Comparison of ENCODE assay signal across 8 cellular contexts in the genomic region with DNA sequence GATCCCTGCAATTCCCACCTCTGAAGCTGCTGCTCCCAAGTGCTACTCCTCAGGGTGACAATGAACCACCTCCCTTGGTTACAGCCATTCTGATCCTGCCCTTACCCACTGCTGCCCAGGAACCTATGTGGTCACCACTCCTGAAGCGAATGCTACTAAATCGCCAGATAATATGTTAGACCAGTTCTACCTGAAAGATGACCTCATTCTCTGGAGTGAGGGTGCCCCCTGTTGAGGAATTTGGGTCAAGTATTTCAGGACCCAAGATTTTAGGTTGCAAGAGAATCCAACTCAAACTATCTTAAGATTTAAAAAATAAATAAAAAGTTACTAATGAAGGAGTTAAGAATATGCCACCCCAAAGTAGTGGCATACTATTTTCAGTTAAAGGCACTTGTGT. TPM values are rescaled to one million over a fixed set of nuclear protein-coding genes. Genes with fewer than 3 reads are reported as not detected.
DNase-seq lines count a peak whose midpoint lies in the region; ATAC-seq and TF ChIP-seq lines count a peak whose summit lies in the region.

No MANE protein-coding gene starts in this region.

- ATAC-seq in SK-N-SH treated with all-trans-retinoic acid at 6 μM for 48 hours, result peak; percentile 61
- ATAC-seq in naive thymus-derived CD4-positive, alpha-beta T cell, result no peak
- ATAC-seq in GM19463 (IDR thresholded peaks at IDR 0.05; ENCODE audit: unreplicated experiment), result no peak

- CTCF ChIA-PET in naive thymus-derived CD4-positive, alpha-beta T cell (lab: Charles Lee), result interaction anchor here (0.8 to 1.2 kb wide), 3 partner anchors 206 to 297 kb away, joined by 3 read pairs; no protein-coding TSS in a partner anchor

- peaks cover 0 to 10% (median 2%) of the 10 kb centered on the region in 7 donors for H3K4me1 Mint-ChIP-seq in naive thymus-derived CD4-positive, alpha-beta T cell

- no peaks in the 10 kb centered on the region for H3K9me3 ChIP-seq in naive thymus-derived CD4-positive, alpha-beta T cell (ENCODE audit: control insufficient read depth in 2 of 3, low read length in 3 of 3)

- intact Hi-C loops in naive thymus-derived CD4-positive, alpha-beta T cell (cut with micrococcal nuclease), result loop anchor here (1.0 to 2.0 kb wide), 5 partner anchors 62 to 312 kb away; no protein-coding TSS in a partner anchor

- H3K4me1 ChIP-seq in naive thymus-derived CD4-positive, alpha-beta T cell (ENCODE audit: control insufficient read depth in 2 of 2, insufficient read depth in 2 of 2, low read length in 2 of 2), result no peaks in the 10 kb centered on the region

- no peaks in the 10 kb centered on the region for H3K36me3 Mint-ChIP-seq in naive thymus-derived CD4-positive, alpha-beta T cell

- POLR2A ChIA-PET in naive thymus-derived CD4-positive, alpha-beta T cell (lab: Charles Lee), result no interaction called here

- H3K36me3 ChIP-seq in H7 (replicated peaks; ENCODE audit: control insufficient read depth, insufficient read depth, low read length), result no peaks in the 10 kb centered on the region
- H3K36me3 ChIP-seq in naive thymus-derived CD4-positive, alpha-beta T cell (ENCODE audit: control insufficient read depth in 2 of 3, insufficient read depth in 3 of 3, low read length in 3 of 3), result no peaks in the 10 kb centered on the region

- H3K4me3 ChIP-seq in H7 (ENCODE audit: insufficient read depth, low read depth, low read length), result no peak overlapping the region
- no peak overlapping the region for H3K4me3 ChIP-seq in naive thymus-derived CD4-positive, alpha-beta T cell (ENCODE audit: low read length)

- H3K27me3 ChIP-seq in H7 (ENCODE audit: control insufficient read depth, insufficient read depth, low read length), result no peaks in the 10 kb centered on the region
- no peaks in the 10 kb centered on the region for H3K27me3 ChIP-seq in naive thymus-derived CD4-positive, alpha-beta T cell (ENCODE audit: control insufficient read depth in 2 of 2, insufficient read depth in 2 of 2, low read length in 2 of 2)

- peaks cover 0 to 3% (median 0%) of the 10 kb centered on the region in 11 donors for H3K9me3 Mint-ChIP-seq in naive thymus-derived CD4-positive, alpha-beta T cell

- DNase-seq in NCI-H1417 (lab: John Stamatoyannopoulos, UW) (peak in 2 of 3 experiments; percentile 35 to 40), NCI-H1417 treated with DMSO at 0.1 percent for 48 hours (lab: John Stamatoyannopoulos, UW) (no peak), H7 (peak; percentile 56), cerebellar cortex (ENCODE audit: low spot score) (peak; percentile 53), DMS79 (lab: John Stamatoyannopoulos, UW) (no peak)
- DNase-seq in naive thymus-derived CD4-positive, alpha-beta T cell, result peak in 7 of 9 donors; percentile 21 to 45 (median 39)

- H3K4me3 Mint-ChIP-seq in naive thymus-derived CD4-positive, alpha-beta T cell, result no peak overlapping the region

- H3K27ac ChIP-seq in naive thymus-derived CD4-positive, alpha-beta T cell (ENCODE audit: low read depth, low read length), result no peak overlapping the region

- H3K27me3 Mint-ChIP-seq in naive thymus-derived CD4-positive, alpha-beta T cell, result peaks cover 0 to 7% (median 0%) of the 10 kb centered on the region in 5 donors

- no peak overlapping the region for H3K27ac Mint-ChIP-seq in naive thymus-derived CD4-positive, alpha-beta T cell

TF ChIP-seq in SK-N-SH treated with all-trans-retinoic acid at 6 μM for 48 hours, 23 proteins besides CTCF, POLR2A, EP300 and RAD21:
- TF ChIP-seq, protein P1, sequence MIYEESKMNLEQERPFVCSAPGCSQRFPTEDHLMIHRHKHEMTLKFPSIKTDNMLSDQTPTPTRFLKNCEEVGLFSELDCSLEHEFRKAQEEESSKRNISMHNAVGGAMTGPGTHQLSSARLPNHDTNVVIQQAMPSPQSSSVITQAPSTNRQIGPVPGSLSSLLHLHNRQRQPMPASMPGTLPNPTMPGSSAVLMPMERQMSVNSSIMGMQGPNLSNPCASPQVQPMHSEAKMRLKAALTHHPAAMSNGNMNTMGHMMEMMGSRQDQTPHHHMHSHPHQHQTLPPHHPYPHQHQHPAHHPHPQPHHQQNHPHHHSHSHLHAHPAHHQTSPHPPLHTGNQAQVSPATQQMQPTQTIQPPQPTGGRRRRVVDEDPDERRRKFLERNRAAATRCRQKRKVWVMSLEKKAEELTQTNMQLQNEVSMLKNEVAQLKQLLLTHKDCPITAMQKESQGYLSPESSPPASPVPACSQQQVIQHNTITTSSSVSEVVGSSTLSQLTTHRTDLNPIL (CRISPR knock-in tag; IDR thresholded peaks at IDR 0.05; ENCODE audit: low read depth), result no peak
- no peak for TF ChIP-seq ZNF70 (CRISPR knock-in tag; IDR thresholded peaks at IDR 0.05)
- no peak for TF ChIP-seq ZNF565 (CRISPR knock-in tag; conservative IDR thresholded peaks at IDR 0.05; ENCODE audit: low read depth)
- no peak for TF ChIP-seq ZNF8 (CRISPR knock-in tag; IDR thresholded peaks at IDR 0.05)
- TF ChIP-seq, protein P2, sequence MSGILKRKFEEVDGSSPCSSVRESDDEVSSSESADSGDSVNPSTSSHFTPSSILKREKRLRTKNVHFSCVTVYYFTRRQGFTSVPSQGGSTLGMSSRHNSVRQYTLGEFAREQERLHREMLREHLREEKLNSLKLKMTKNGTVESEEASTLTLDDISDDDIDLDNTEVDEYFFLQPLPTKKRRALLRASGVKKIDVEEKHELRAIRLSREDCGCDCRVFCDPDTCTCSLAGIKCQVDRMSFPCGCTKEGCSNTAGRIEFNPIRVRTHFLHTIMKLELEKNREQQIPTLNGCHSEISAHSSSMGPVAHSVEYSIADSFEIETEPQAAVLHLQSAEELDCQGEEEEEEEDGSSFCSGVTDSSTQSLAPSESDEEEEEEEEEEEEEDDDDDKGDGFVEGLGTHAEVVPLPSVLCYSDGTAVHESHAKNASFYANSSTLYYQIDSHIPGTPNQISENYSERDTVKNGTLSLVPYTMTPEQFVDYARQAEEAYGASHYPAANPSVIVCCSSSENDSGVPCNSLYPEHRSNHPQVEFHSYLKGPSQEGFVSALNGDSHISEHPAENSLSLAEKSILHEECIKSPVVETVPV (CRISPR knock-in tag; IDR thresholded peaks at IDR 0.05), result no peak

RNA-seq across cellular contexts. Expression of a gene that starts 5.8 kb away (rescaled TPM):
- total RNA-seq in H7 (2014; rRNA removed; shearing (Covaris generic)), result 29.5 and 36.9 TPM in 2 replicates
- total RNA-seq in naive thymus-derived CD4-positive, alpha-beta T cell, result 10 to 100 TPM; 11.9 to 44.4 (median 33.5) TPM
- 10 to 100 TPM; 10.1 to 11.4 TPM for polyA plus RNA-seq in naive thymus-derived CD4-positive, alpha-beta T cell

Comparison
In these comparisons a context has a peak if more than half of its experiments do, and no peak if none do; other contexts are left out.
1. DNase-seq: peak in NCI-H1417 (2 of 3), H7 (single experiment), cerebellar cortex (single experiment) and naive thymus-derived CD4-positive, alpha-beta T cell (7 of 9); none in NCI-H1417 treated with DMSO at 0.1 percent for 48 hours (single experiment) and DMS79 (single experiment).